Comparison of ENCODE assay signal across 13 cellular contexts in genomic region chr12:46832084-46832704, GRCh38. TPM values are rescaled to one million over a fixed set of nuclear protein-coding genes. Genes with fewer than 3 reads are reported as not detected.
DNase-seq lines count a peak whose midpoint lies in the region; ATAC-seq and TF ChIP-seq lines count a peak whose summit lies in the region.
"Had no signal": no experiment of that assay in that cellular context is flagged by ENCODE, and none has a peak within 500 bp of the region (broad histone marks: within the 10 kb centered on the region; RNA-seq: fewer than 3 reads in every experiment).

No MANE protein-coding gene starts in this region.

- peaks cover 56% of the 10 kb centered on the region for H3K27me3 ChIP-seq in ectodermal cell (ENCODE audit: control insufficient read depth, insufficient read depth, low read length, poor library complexity, severe bottlenecking)
- H3K27me3 ChIP-seq in lower lobe of right lung (ENCODE audit: low read depth), result peaks cover 56% of the 10 kb centered on the region
- peaks cover 37% of the 10 kb centered on the region for H3K27me3 ChIP-seq in thymus (ENCODE audit: control insufficient read depth, insufficient read depth)
- H3K27me3 ChIP-seq: Peyer's patch had no signal

- no peak for TF ChIP-seq CTCF in lower lobe of right lung (IDR thresholded peaks at IDR 0.05)

- H3K27me3 Mint-ChIP-seq in activated T-cell treated with anti-CD3 and anti-CD28 coated beads, Interleukin-2, amount 50 U/mL, for 72 hours (ENCODE audit: low read depth), result peaks cover 78% of the 10 kb centered on the region

- no peak overlapping the region for H3K27ac ChIP-seq in ectodermal cell (ENCODE audit: insufficient read depth, low read depth, low read length, poor library complexity, severe bottlenecking)
- H3K27ac ChIP-seq in lower lobe of right lung, result no peak overlapping the region
- H3K27ac ChIP-seq in thymus (ENCODE audit: low read depth), result no peak overlapping the region
- H3K27ac ChIP-seq: Peyer's patch had no signal

- H3K4me3 ChIP-seq in ectodermal cell (ENCODE audit: insufficient read depth, low read depth, low read length) (peak overlapping the region; percentile 43), lower lobe of right lung (peak overlapping the region; percentile 44), thymus (ENCODE audit: low read length) (peak overlapping the region; percentile 39)

- no peak for DNase-seq in activated T-cell treated with anti-CD3 and anti-CD28 coated beads, Interleukin-2, amount 50 U/mL, for 72 hours
- no peak for DNase-seq in activated T-cell treated with anti-CD3 and anti-CD28 coated beads, Interleukin-2, amount 50 U/mL, for 1 hour
- no peak for DNase-seq in lower lobe of right lung
- no peak for DNase-seq in KG1 (lab: John Stamatoyannopoulos, UW)
- no peak for DNase-seq in NAMALWA (ENCODE audit: low spot score)
- DNase-seq in HUDEP-2 (lab: John Stamatoyannopoulos, UW; ENCODE audit: unreplicated experiment in 76 of 76), result no peak
- DNase-seq: activated naive CD4-positive, alpha-beta T cell; effector memory CD4-positive, alpha-beta T cell; NCI-H1436 treated with DMSO at 0.1 percent for 48 hours had no signal

- H3K36me3 Mint-ChIP-seq in activated T-cell treated with anti-CD3 and anti-CD28 coated beads, Interleukin-2, amount 50 U/mL, for 72 hours (ENCODE audit: insufficient read depth in 2 of 2), result peaks cover 0 to 2% of the 10 kb centered on the region in 2 donors

- H3K9me3 ChIP-seq in ectodermal cell (ENCODE audit: control insufficient read depth, low read length), result no peaks in the 10 kb centered on the region
- H3K9me3 ChIP-seq in lower lobe of right lung, result no peaks in the 10 kb centered on the region
- H3K9me3 ChIP-seq in thymus (ENCODE audit: control insufficient read depth), result no peaks in the 10 kb centered on the region
- H3K9me3 ChIP-seq: Peyer's patch had no signal

- peaks cover 22% of the 10 kb centered on the region for H3K4me1 Mint-ChIP-seq in activated T-cell treated with anti-CD3 and anti-CD28 coated beads, Interleukin-2, amount 50 U/mL, for 72 hours (ENCODE audit: low read depth)

- intact Hi-C loops in lower lobe of right lung (cut with DNase I), result no loop called here

- no peak for ATAC-seq in activated T-cell treated with anti-CD3 and anti-CD28 coated beads, Interleukin-2, amount 50 U/mL, for 72 hours (replicated peaks in 1 of 2)
- ATAC-seq in lower lobe of right lung, result peak; percentile 9 to 26

- WGBS in ectodermal cell, 2 experiments, result 81 to 83% methylated on average over 17 of the region's 17 CpGs
- 43% methylated on average over 17 of the region's 17 CpGs for WGBS in thymus

- H3K36me3 ChIP-seq in ectodermal cell (ENCODE audit: control insufficient read depth, insufficient read depth, low read length), result no peaks in the 10 kb centered on the region
- no peaks in the 10 kb centered on the region for H3K36me3 ChIP-seq in lower lobe of right lung
- H3K36me3 ChIP-seq in thymus (ENCODE audit: control insufficient read depth, insufficient read depth), result no peaks in the 10 kb centered on the region
- H3K36me3 ChIP-seq: Peyer's patch had no signal

- H3K4me3 Mint-ChIP-seq in activated T-cell treated with anti-CD3 and anti-CD28 coated beads, Interleukin-2, amount 50 U/mL, for 72 hours, result peak overlapping the region; percentile 66 to 86

- H3K27ac Mint-ChIP-seq in activated T-cell treated with anti-CD3 and anti-CD28 coated beads, Interleukin-2, amount 50 U/mL, for 72 hours, result no peak overlapping the region

- H3K4me1 ChIP-seq in ectodermal cell (ENCODE audit: control insufficient read depth, insufficient read depth, low read length) (peaks cover 8% of the 10 kb centered on the region), lower lobe of right lung (peaks cover 16% of the 10 kb centered on the region), thymus (ENCODE audit: control insufficient read depth, insufficient read depth, low read length) (peaks cover 6% of the 10 kb centered on the region)

- no peaks in the 10 kb centered on the region for H3K9me3 Mint-ChIP-seq in activated T-cell treated with anti-CD3 and anti-CD28 coated beads, Interleukin-2, amount 50 U/mL, for 72 hours

RNA-seq across cellular contexts. Expression of gene SLC38A4, which starts 6.4 kb away (rescaled TPM):
- under 1 TPM in 1 of 2 donors, not detected in 1; 0.26 TPM for total RNA-seq in activated T-cell treated with anti-CD3 and anti-CD28 coated beads, Interleukin-2, amount 50 U/mL, for 72 hours
- polyA plus RNA-seq in ectodermal cell (2013, experiment 1 of 4), result 6.8 TPM
- polyA plus RNA-seq in ectodermal cell (2013, experiment 2 of 4), result 8.8 TPM
- 6.1 TPM for polyA plus RNA-seq in ectodermal cell (2013, experiment 3 of 4)
- polyA plus RNA-seq in ectodermal cell (2013, experiment 4 of 4), result 6.1 TPM
- 1.1 TPM for total RNA-seq in lower lobe of right lung
- 2.4 TPM for polyA plus RNA-seq in thymus
- total RNA-seq: kidney epithelial cell had no signal

Comparison
In these comparisons a context has a peak if more than half of its experiments do, and no peak if none do; other contexts are left out.
1. ATAC-seq: peak in lower lobe of right lung (2 of 2); none in activated T-cell treated with anti-CD3 and anti-CD28 coated beads, Interleukin-2, amount 50 U/mL, for 72 hours (0 of 2).
2. Peak in every context shown above with its lines, with median percentiles within 50 percentile points of each other: H3K4me3 ChIP-seq.